Comparison of ENCODE assay signal across 1 cellular context in the genomic region with DNA sequence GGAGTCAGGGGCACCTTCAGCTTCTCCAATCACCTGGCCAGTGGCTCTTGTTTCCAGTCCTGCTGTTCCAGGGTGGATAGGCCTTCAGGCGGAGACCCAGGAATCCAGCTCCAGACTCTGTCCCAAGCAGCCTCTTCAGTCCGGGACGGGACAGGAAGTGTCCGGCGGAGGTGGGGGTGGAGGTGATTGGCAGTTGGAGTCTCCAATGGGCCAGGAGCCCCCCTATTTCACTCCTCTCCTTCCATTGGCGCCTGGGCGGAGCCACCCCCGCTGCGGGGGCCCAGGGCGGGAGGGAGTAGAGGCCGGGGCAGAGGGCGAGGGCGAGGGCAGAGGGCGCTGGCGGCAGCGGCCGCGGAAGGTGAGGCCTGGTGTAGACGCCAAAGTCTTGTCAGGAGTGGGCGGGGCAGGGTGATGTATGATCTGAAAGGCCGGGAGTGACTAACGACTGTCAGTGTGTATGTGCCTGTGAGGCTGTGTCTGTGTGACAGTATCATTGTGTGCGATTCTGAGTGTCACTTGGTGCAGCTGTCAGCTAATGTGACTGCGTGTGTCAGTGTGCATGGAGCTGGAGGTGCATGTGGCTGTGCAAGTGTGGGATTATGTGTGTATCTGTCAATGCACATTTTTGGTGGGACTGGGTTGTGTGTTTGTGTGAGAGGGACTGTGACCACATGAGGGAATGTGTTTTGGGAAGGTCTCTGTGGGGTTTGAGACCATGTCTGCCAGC.
TF ChIP-seq lines count a peak whose summit lies in the region.

Gene IL11RA (plus strand): TSS at position 310 of the 727 bp plus-strand sequence. CDS start 3,033 bp downstream, outside the sequence.

TF ChIP-seq in K562, 482 proteins besides CTCF, POLR2A, EP300 and RAD21 (continued from another document and continues in another):
- TF ChIP-seq ARID4B (CRISPR knock-in tag; IDR thresholded peaks at IDR 0.05) (peak; percentile 70), SPI1 (IDR thresholded peaks at IDR 0.05; ENCODE audit: borderline replicate concordance, low read depth, low read length) (peak; percentile 41; the same call in 1 of the 2 replicates), SP2 (IDR thresholded peaks at IDR 0.05; ENCODE audit: extremely low read depth, low read depth, low read length, poor library complexity, severe bottlenecking) (peak; percentile 52), GABPA (tag; conservative IDR thresholded peaks at IDR 0.05; ENCODE audit: low read depth) (peak; percentile 83), LCOR (CRISPR knock-in tag; IDR thresholded peaks at IDR 0.05) (no peak), FOSL1 (tag; conservative IDR thresholded peaks at IDR 0.05) (peak; percentile 62; the same call in 1 of the 2 replicates), TFAP4 (CRISPR knock-in tag; IDR thresholded peaks at IDR 0.05; ENCODE audit: borderline replicate concordance) (peak; percentile 58; the same call in 1 of the 2 replicates), HLTF (IDR thresholded peaks at IDR 0.05) (0 out of 2 replicates have a peak, but pooled peaks have one; percentile 53), NRF1 (conservative IDR thresholded peaks at IDR 0.05 in 1 of 2, IDR thresholded peaks at IDR 0.05 in 1 of 2) (peak; percentile 45 to 46; a peak in 3 of 4 replicates), ESRRA (IDR thresholded peaks at IDR 0.05; ENCODE audit: borderline replicate concordance, low read depth) (0 out of 2 replicates have a peak, but pooled peaks have one; percentile 44), CAMTA2 (CRISPR knock-in tag; conservative IDR thresholded peaks at IDR 0.05) (no peak), NR2C1 (IDR thresholded peaks at IDR 0.05) (peak; percentile 71), NR2C1 (tag; IDR thresholded peaks at IDR 0.05) (peak; percentile 48; the same call in 1 of the 2 replicates), SIN3A (IDR thresholded peaks at IDR 0.05; ENCODE audit: borderline replicate concordance in 2 of 2, control insufficient read depth in 1 of 2, low read depth in 2 of 2, low read length in 2 of 2) (peak; percentile 47 to 67; a peak in 2 of 4 replicates), THAP7 (CRISPR knock-in tag; IDR thresholded peaks at IDR 0.05) (peak; percentile 65; the same call in 1 of the 2 replicates), EHMT2 (IDR thresholded peaks at IDR 0.05) (no peak), ZFX (CRISPR knock-in tag; IDR thresholded peaks at IDR 0.05) (peak; percentile 44), CXXC5 (CRISPR knock-in tag; IDR thresholded peaks at IDR 0.05) (peak; percentile 46), MEIS2 (IDR thresholded peaks at IDR 0.05; ENCODE audit: partially characterized antibody) (peak; percentile 99), KLF13 (tag; IDR thresholded peaks at IDR 0.05; ENCODE audit: borderline replicate concordance, low read depth) (peak; percentile 66; the same call in 1 of the 2 replicates), ZNF277 (CRISPR knock-in tag; IDR thresholded peaks at IDR 0.05; ENCODE audit: borderline replicate concordance) (no peak), FOXK2 (conservative IDR thresholded peaks at IDR 0.05 in 1 of 2, IDR thresholded peaks at IDR 0.05 in 1 of 2; ENCODE audit: low read depth in 2 of 2) (peak; percentile 23 to 34; a peak in 1 of 4 replicates), TAF7 (tag; IDR thresholded peaks at IDR 0.05) (no peak), UBTF (IDR thresholded peaks at IDR 0.05; ENCODE audit: borderline replicate concordance in 1 of 2, low read depth in 2 of 2, low read length in 2 of 2) (0 out of 4 replicates have a peak, but pooled peaks of 1 of the 2 experiments have one; percentile 19), RBFOX2 (IDR thresholded peaks at IDR 0.05; ENCODE audit: low read depth, low read length) (peak; percentile 67), TRIM24 (IDR thresholded peaks at IDR 0.05) (0 out of 4 replicates have a peak, but pooled peaks of 1 of the 2 experiments have one; percentile 19), GTF3C2 (IDR thresholded peaks at IDR 0.05; ENCODE audit: borderline replicate concordance, extremely low read depth, insufficient read length) (no peak)
- TF ChIP-seq, protein P1, sequence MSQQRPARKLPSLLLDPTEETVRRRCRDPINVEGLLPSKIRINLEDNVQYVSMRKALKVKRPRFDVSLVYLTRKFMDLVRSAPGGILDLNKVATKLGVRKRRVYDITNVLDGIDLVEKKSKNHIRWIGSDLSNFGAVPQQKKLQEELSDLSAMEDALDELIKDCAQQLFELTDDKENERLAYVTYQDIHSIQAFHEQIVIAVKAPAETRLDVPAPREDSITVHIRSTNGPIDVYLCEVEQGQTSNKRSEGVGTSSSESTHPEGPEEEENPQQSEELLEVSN (IDR thresholded peaks at IDR 0.05; ENCODE audit: borderline replicate concordance in 1 of 2, extremely low read depth in 1 of 2, insufficient read depth in 1 of 2, insufficient read length in 1 of 2, low read depth in 1 of 2, low read length in 1 of 2, poor library complexity in 1 of 2, severe bottlenecking in 1 of 2), result peak; percentile 20 to 48
- TF ChIP-seq, protein P2, sequence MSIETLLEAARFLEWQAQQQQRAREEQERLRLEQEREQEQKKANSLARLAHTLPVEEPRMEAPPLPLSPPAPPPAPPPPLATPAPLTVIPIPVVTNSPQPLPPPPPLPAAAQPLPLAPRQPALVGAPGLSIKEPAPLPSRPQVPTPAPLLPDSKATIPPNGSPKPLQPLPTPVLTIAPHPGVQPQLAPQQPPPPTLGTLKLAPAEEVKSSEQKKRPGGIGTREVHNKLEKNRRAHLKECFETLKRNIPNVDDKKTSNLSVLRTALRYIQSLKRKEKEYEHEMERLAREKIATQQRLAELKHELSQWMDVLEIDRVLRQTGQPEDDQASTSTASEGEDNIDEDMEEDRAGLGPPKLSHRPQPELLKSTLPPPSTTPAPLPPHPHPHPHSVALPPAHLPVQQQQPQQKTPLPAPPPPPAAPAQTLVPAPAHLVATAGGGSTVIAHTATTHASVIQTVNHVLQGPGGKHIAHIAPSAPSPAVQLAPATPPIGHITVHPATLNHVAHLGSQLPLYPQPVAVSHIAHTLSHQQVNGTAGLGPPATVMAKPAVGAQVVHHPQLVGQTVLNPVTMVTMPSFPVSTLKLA (conservative IDR thresholded peaks at IDR 0.05), result peak; percentile 44 to 63; a peak in 2 of 4 replicates
